In the genomic region with DNA sequence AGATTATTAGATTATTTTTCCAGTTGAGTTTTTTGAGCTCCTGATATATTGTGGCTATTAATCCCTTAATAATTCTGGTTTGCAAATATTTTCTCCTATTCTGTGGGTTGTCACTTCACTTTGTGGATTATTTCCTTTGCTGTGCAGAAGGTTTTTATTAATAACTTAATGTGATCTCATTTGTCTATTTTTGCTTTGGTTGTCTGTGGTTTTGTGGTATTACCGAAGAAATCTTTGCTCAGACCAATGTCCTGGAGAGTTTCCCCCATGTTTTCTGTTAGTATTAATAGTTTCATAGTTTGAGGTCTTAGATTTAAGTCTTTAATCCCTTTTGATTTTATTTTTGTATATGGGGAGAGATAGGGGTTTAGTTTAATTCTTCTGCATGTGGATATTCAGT, we compare ENCODE assay signal across 16 cellular contexts. TPM values are rescaled to one million over a fixed set of nuclear protein-coding genes. Genes with fewer than 3 reads are reported as not detected.
DNase-seq lines count a peak whose midpoint lies in the region; ATAC-seq, FAIRE-seq and TF ChIP-seq lines count a peak whose summit lies in the region.
"Had no signal": no experiment of that assay in that cellular context is flagged by ENCODE, and none has a peak within 500 bp of the region (broad histone marks: within the 10 kb centered on the region; RNA-seq: fewer than 3 reads in every experiment).

No MANE protein-coding gene starts in this region.

- no peaks in the 10 kb centered on the region for H3K36me3 ChIP-seq in KMS-11 (ENCODE audit: insufficient read depth)
- H3K36me3 ChIP-seq in WERI-Rb-1, result no peaks in the 10 kb centered on the region
- H3K36me3 ChIP-seq: BE2C had no signal

- H3K9me3 ChIP-seq in WERI-Rb-1 (ENCODE audit: severe bottlenecking), result no peaks in the 10 kb centered on the region
- H3K9me3 ChIP-seq: BE2C had no signal

- TF ChIP-seq CTCF in KMS-11 (conservative IDR thresholded peaks at IDR 0.05; ENCODE audit: low read depth, low read length) (no peak), WERI-Rb-1 (IDR thresholded peaks at IDR 0.05; ENCODE audit: low read depth, low read length) (no peak)

- H2AFZ ChIP-seq in KMS-11 (ENCODE audit: low read depth), result no peak overlapping the region

- no peaks in the 10 kb centered on the region for H3K27me3 ChIP-seq in KMS-11 (ENCODE audit: insufficient read depth, low read depth)
- no peaks in the 10 kb centered on the region for H3K27me3 ChIP-seq in WERI-Rb-1 (ENCODE audit: insufficient read depth, low read depth, severe bottlenecking)
- H3K27me3 ChIP-seq: BE2C had no signal

- 0 out of 2 replicates have a peak overlapping the region, but pooled peaks have one; percentile 2 for H3K27ac ChIP-seq in KMS-11
- no peak overlapping the region for H3K27ac ChIP-seq in WERI-Rb-1
- H3K27ac ChIP-seq: RWPE1 had no signal

- H3K4me3 ChIP-seq in KMS-11 (IDR thresholded peaks at IDR 0.05; ENCODE audit: insufficient read depth, low read depth, low read length) (peak overlapping the region; percentile 32), WERI-Rb-1 (ENCODE audit: low read depth, low read length) (no peak overlapping the region)

- H3K4me1 ChIP-seq in KMS-11 (ENCODE audit: low read depth, poor library complexity, severe bottlenecking), result peaks cover 34% of the 10 kb centered on the region
- H3K4me1 ChIP-seq: BE2C had no signal

- peak; percentile 8 for FAIRE-seq in frontal cortex (lab: Jason Lieb, UNC)

- ATAC-seq in GM19023 (IDR thresholded peaks at IDR 0.05; ENCODE audit: unreplicated experiment), result no peak
- ATAC-seq: CD8-positive, alpha-beta T cell; PC-3 had no signal

- no peak overlapping the region for H3K9ac ChIP-seq in KMS-11

- H4K20me1 ChIP-seq in KMS-11 (ENCODE audit: insufficient read depth), result no peaks in the 10 kb centered on the region

- peak overlapping the region; percentile 21 for H3K4me2 ChIP-seq in KMS-11

- no peaks in the 10 kb centered on the region for H3K79me2 ChIP-seq in KMS-11 (ENCODE audit: insufficient read depth, low read depth)

- DNase-seq in amniotic epithelial cell (ENCODE audit: low read depth) (peak; percentile 28), frontal cortex (ENCODE audit: low spot score in 2 of 2) (no peak), SKM-1 treated with dmso at 0.1 percent for 144 hours (lab: John Stamatoyannopoulos, UW; ENCODE audit: unreplicated experiment) (no peak), WERI-Rb-1 (no peak), GM03348 (ENCODE audit: low spot score) (no peak)
- DNase-seq: BE2C; CD8-positive, alpha-beta T cell; GF-D8; H9; Karpas-422; NCI-H187; NCI-H446 treated with DMSO at 0.1 percent for 48 hours; PC-3 had no signal

RNA-seq across cellular contexts. Expression of gene TBX19, which starts 7.1 kb away (rescaled TPM):
- 0.41 TPM for total RNA-seq in frontal cortex

RNA-seq across cellular contexts. Expression of gene SFT2D2, which starts 47.8 kb away (rescaled TPM):
- 26.5 TPM for total RNA-seq in frontal cortex
